Comparison of ENCODE assay signal across 8 cellular contexts in genomic region chr17:82241183-82241925, GRCh38. TPM values are rescaled to one million over a fixed set of nuclear protein-coding genes. Genes with fewer than 3 reads are reported as not detected.
DNase-seq lines count a peak whose midpoint lies in the region; ATAC-seq and TF ChIP-seq lines count a peak whose summit lies in the region.

No MANE protein-coding gene starts in this region.

- ATAC-seq in GM21381 (IDR thresholded peaks at IDR 0.05; ENCODE audit: unreplicated experiment), result no peak

- H3K9me3 ChIP-seq in Peyer's patch, result no peaks in the 10 kb centered on the region

- H3K4me3 ChIP-seq in Peyer's patch (no peak overlapping the region), astrocyte of the spinal cord (ENCODE audit: low read depth, low read length) (no peak overlapping the region)

- H3K27me3 ChIP-seq in Peyer's patch, result no peaks in the 10 kb centered on the region

- in situ Hi-C loops in Caki2 (cut with HindIII; ENCODE audit: low pct_unique_long_range_greater_than_20kb, low sequenced_read_pairs) (no loop called here), astrocyte of the spinal cord (cut with HindIII; ENCODE audit: low sequenced_read_pairs) (no loop called here)

- DNase-seq in Caki2 (ENCODE audit: low read depth), result peak; percentile 79
- peak; percentile 50 to 81 (median 75) for DNase-seq in Peyer's patch
- peak; percentile 69 for DNase-seq in astrocyte of the spinal cord (ENCODE audit: low read depth, low spot score)
- peak; percentile 64 for DNase-seq in iris pigment epithelial cell (ENCODE audit: low read depth)
- DNase-seq in stimulated activated CD4-positive, alpha-beta T cell treated with anti-CD3 and anti-CD28 coated beads, Interleukin-1b, Interleukin-23, amount 100 ng/mL, for 48 hours, result peak; percentile 66
- no peak for DNase-seq in NCI-H2227 treated with DMSO at 0.1 percent for 48 hours (lab: John Stamatoyannopoulos, UW)
- DNase-seq in activated CD4-positive, CD25-positive, alpha-beta regulatory T cell (lab: John Stamatoyannopoulos, UW), result no peak

- no peak for TF ChIP-seq CTCF in Peyer's patch (IDR thresholded peaks at IDR 0.05)
- TF ChIP-seq CTCF in astrocyte of the spinal cord (IDR thresholded peaks at IDR 0.05; ENCODE audit: low read depth, low read length), result no peak

- peaks cover 0 to 66% (median 0%) of the 10 kb centered on the region in 3 donors for H3K36me3 ChIP-seq in Peyer's patch

- TF ChIP-seq POLR2A in Peyer's patch (IDR thresholded peaks at IDR 0.05), result no peak

- peaks cover 3 to 91% (median 35%) of the 10 kb centered on the region in 4 donors for H3K4me1 ChIP-seq in Peyer's patch

- H3K27ac ChIP-seq in Peyer's patch, result peak overlapping the region; percentile 48 to 79 (median 68)

RNA-seq across cellular contexts. Expression of gene SLC16A3, which starts 12.5 kb away (rescaled TPM):
- 589 and 677 TPM in 2 replicates for total RNA-seq in Caki2 (2014; rRNA removed; shearing (Covaris generic); ENCODE audit: low replicate concordance)
- total RNA-seq in Peyer's patch, result 10 to 100 TPM; 18.9 to 55.0 (median 35.3) TPM

RNA-seq across cellular contexts. Expression of gene CCDC57, which starts 28.7 kb away (rescaled TPM):
- total RNA-seq in Caki2 (2014; rRNA removed; shearing (Covaris generic); ENCODE audit: low replicate concordance), result 8.4 and 10.8 TPM in 2 replicates
- 100 to 1,000 TPM in 2 of 4 donors, 10 to 100 TPM in 2; 28.2 to 144 (median 79.8) TPM for total RNA-seq in Peyer's patch

RNA-seq across cellular contexts. Expression of gene CSNK1D, which starts 32.1 kb away (rescaled TPM):
- total RNA-seq in Caki2 (2014; rRNA removed; shearing (Covaris generic); ENCODE audit: low replicate concordance), result 73.2 and 80.4 TPM in 2 replicates
- total RNA-seq in Peyer's patch, result 100 to 1,000 TPM; 148 to 232 (median 215) TPM

Comparison
In these comparisons a context has a peak if more than half of its experiments do, and no peak if none do; other contexts are left out.
1. DNase-seq: peak in Caki2 (single experiment), Peyer's patch (3 of 3), astrocyte of the spinal cord (single experiment), iris pigment epithelial cell (single experiment) and stimulated activated CD4-positive, alpha-beta T cell treated with anti-CD3 and anti-CD28 coated beads, Interleukin-1b, Interleukin-23, amount 100 ng/mL, for 48 hours (single experiment); none in NCI-H2227 treated with DMSO at 0.1 percent for 48 hours (single experiment) and activated CD4-positive, CD25-positive, alpha-beta regulatory T cell (0 of 4).
2. RNA of gene SLC16A3, which starts 12.5 kb away (total RNA-seq): 589 to 677 TPM in Caki2; 18.9 to 55.0 TPM in Peyer's patch; every median in the first group is over 10 times any median in the second.